14 cellular contexts compared by ENCODE assay signal in genomic region chr6:159071843-159072769, GRCh38.
"Had no signal": no experiment of that assay in that cellular context is flagged by ENCODE, and none has a peak within 500 bp of the region (broad histone marks: within the 10 kb centered on the region; RNA-seq: fewer than 3 reads in every experiment).

No MANE protein-coding gene starts in this region.

- H3K4me3 Mint-ChIP-seq: activated naive CD4-positive, alpha-beta T cell treated with anti-CD3 and anti-CD28 coated beads, Interleukin-2, amount 10 ng/mL, durations not matched to agents 7 days and 5 days; natural killer cell; T-helper 1 cell treated with Interleukin-12 subunit alpha and Interleukin-12 subunit beta and Interleukin-4 antibody, amounts not matched to agents 30 μg/mL and 1 μg/mL, for 36 hours had no signal

- H3K9me3 Mint-ChIP-seq: activated naive CD4-positive, alpha-beta T cell treated with anti-CD3 and anti-CD28 coated beads, Interleukin-2, amount 10 ng/mL, durations not matched to agents 7 days and 5 days; natural killer cell; T-helper 1 cell treated with Interleukin-12 subunit alpha and Interleukin-12 subunit beta and Interleukin-4 antibody, amounts not matched to agents 30 μg/mL and 1 μg/mL, for 36 hours had no signal

- H3K27me3 ChIP-seq: SJSA1, spleen had no signal

- H3K27ac Mint-ChIP-seq: activated naive CD4-positive, alpha-beta T cell treated with anti-CD3 and anti-CD28 coated beads, Interleukin-2, amount 10 ng/mL, durations not matched to agents 7 days and 5 days; natural killer cell; T-helper 1 cell treated with Interleukin-12 subunit alpha and Interleukin-12 subunit beta and Interleukin-4 antibody, amounts not matched to agents 30 μg/mL and 1 μg/mL, for 36 hours had no signal

- H3K36me3 ChIP-seq: SJSA1, spleen, tibial nerve had no signal

- H3K27ac ChIP-seq: SJSA1, spleen, tibial nerve had no signal

- H3K36me3 Mint-ChIP-seq: natural killer cell had no signal

- DNase-seq: activated CD8-positive, alpha-beta memory T cell treated with anti-CD3 and anti-CD28 coated beads, Interleukin-2, amount 50 U/mL, for 4 hours; activated naive CD4-positive, alpha-beta T cell treated with anti-CD3 and anti-CD28 coated beads, Interleukin-2, amount 10 ng/mL, durations not matched to agents 7 days and 5 days; erythroblast; foreskin melanocyte; glutamatergic neuron; hypothalamus; natural killer cell; spleen; stimulated activated naive CD4-positive, alpha-beta T cell had no signal

- H3K9me3 ChIP-seq: SJSA1, spleen, tibial nerve had no signal

- H3K4me3 ChIP-seq: lung, SJSA1, spleen, tibial nerve had no signal

- ATAC-seq: left lobe of liver, natural killer cell had no signal
